Comparison of ENCODE assay signal across 8 cellular contexts in the genomic region with DNA sequence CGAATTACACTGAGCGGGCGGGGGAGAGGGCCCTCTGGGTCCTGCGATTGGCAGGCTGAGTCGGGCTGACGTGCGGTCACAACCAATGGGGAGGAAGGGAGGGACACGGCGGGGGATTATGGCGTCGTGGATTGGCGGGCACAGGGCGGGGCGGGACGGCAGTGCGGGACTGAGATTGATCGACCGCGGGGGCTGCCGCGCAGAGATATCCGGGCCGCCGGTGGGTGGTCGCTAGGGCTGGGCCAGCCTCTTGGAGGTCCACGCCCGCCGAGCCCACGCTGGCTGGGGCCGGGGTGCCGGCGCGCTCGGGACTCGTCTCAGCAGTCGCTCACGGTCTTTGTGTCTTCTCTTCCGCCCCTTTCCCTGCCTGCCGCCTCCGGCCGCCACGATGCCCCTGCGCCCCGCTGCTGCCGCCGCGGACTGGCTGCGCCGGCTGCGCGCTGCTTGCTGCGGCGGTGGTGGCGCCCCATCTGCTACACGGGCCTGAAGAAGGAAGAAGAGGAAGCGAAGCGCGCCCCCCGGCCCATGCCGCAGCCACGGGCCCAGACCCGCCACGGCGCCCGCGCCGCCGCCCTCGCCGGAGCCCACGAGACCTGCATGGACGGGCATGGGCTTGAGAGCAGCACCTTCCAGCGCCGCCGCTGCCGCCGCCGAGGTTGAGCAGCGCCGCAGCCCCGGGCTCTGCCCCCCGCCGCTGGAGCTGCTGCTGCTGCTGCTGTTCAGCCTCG. TPM values are rescaled to one million over a fixed set of nuclear protein-coding genes. Genes with fewer than 3 reads are reported as not detected.
DNase-seq lines count a peak whose midpoint lies in the region; ATAC-seq and TF ChIP-seq lines count a peak whose summit lies in the region.

Gene RGMB, plus strand, starts transcription at position 200 of the 728 bp plus-strand sequence. Its CDS starts 408 bp downstream, at position 608.

- H3K27me3 ChIP-seq in BE2C = peaks cover 2% of the 10 kb centered on the region; the same call in 1 of the 2 replicates
- H3K27me3 ChIP-seq in effector memory CD4-positive, alpha-beta T cell (replicated peaks; ENCODE audit: control insufficient read depth, insufficient read depth, low read length, poor library complexity, severe bottlenecking) = no peaks in the 10 kb centered on the region

- no peaks in the 10 kb centered on the region for H3K9me3 ChIP-seq in BE2C
- no peaks in the 10 kb centered on the region for H3K9me3 ChIP-seq in effector memory CD4-positive, alpha-beta T cell (ENCODE audit: control insufficient read depth, low read length)

- H3K4me3 ChIP-seq in BE2C (ENCODE audit: low read depth, low read length) = peak within 1 kb of the TSS; percentile 85
- H3K4me3 ChIP-seq in effector memory CD4-positive, alpha-beta T cell (ENCODE audit: insufficient read depth, low read depth, low read length, poor library complexity, severe bottlenecking) = peak within 1 kb of the TSS; percentile 84

- H3K4me1 ChIP-seq in BE2C = no peaks in the 10 kb centered on the region; the same call in 1 of the 2 replicates
- peaks cover 24% of the 10 kb centered on the region for H3K4me1 ChIP-seq in effector memory CD4-positive, alpha-beta T cell (ENCODE audit: control insufficient read depth, insufficient read depth, low read length, poor library complexity, severe bottlenecking)

- peak; percentile 100 for DNase-seq in BE2C
- DNase-seq in NCI-H748 treated with DMSO at 0.1 percent for 48 hours (lab: John Stamatoyannopoulos, UW) = peak; percentile 94
- peak; percentile 71 to 85 for DNase-seq in activated CD8-positive, alpha-beta memory T cell treated with anti-CD3 and anti-CD28 coated beads for 4 hours (ENCODE audit: low read depth in 2 of 2)
- peak; percentile 80 to 87 (median 87) for DNase-seq in effector memory CD4-positive, alpha-beta T cell
- DNase-seq in lung microvascular endothelial cell (ENCODE audit: low read depth in 2 of 2) = peak; percentile 99 to 100
- peak; percentile 76 to 86 (median 83) for DNase-seq in stimulated activated CD4-positive, alpha-beta T cell treated with anti-CD3 and anti-CD28 coated beads, TNF-alpha, amount 100 ng/mL, for 4 hours (ENCODE audit: low read depth in 3 of 3)

- peaks cover 5% of the 10 kb centered on the region for H3K36me3 ChIP-seq in BE2C
- no peaks in the 10 kb centered on the region for H3K36me3 ChIP-seq in effector memory CD4-positive, alpha-beta T cell (ENCODE audit: control insufficient read depth, insufficient read depth, low read length)

- no peak for TF ChIP-seq CTCF in BE2C (IDR thresholded peaks at IDR 0.05; ENCODE audit: low read depth, low read length)

- peak; percentile 85 for ATAC-seq in GM19328 (IDR thresholded peaks at IDR 0.05; ENCODE audit: unreplicated experiment)
- ATAC-seq in HG03469 (IDR thresholded peaks at IDR 0.05; ENCODE audit: unreplicated experiment) = peak; percentile 60

- H3K27ac ChIP-seq in effector memory CD4-positive, alpha-beta T cell (ENCODE audit: insufficient read depth, low read length, poor library complexity, severe bottlenecking) = peak within 1 kb of the TSS; percentile 65

RNA-seq across cellular contexts. Expression of gene RGMB, which starts in this region (rescaled TPM):
- polyA plus RNA-seq in BE2C (2012; ENCODE audit: insufficient read depth, insufficient read length, low read depth) = 37.2 TPM
- 6.3 and 7.0 TPM in 2 replicates for total RNA-seq in lung microvascular endothelial cell

Comparison
In these comparisons a context has a peak if more than half of its experiments do, and no peak if none do; other contexts are left out.
1. Peak in every context shown above with its lines: DNase-seq, ATAC-seq, H3K4me3 ChIP-seq and H3K27ac ChIP-seq.